Comparison of ENCODE assay signal across 8 cellular contexts in the genomic region with DNA sequence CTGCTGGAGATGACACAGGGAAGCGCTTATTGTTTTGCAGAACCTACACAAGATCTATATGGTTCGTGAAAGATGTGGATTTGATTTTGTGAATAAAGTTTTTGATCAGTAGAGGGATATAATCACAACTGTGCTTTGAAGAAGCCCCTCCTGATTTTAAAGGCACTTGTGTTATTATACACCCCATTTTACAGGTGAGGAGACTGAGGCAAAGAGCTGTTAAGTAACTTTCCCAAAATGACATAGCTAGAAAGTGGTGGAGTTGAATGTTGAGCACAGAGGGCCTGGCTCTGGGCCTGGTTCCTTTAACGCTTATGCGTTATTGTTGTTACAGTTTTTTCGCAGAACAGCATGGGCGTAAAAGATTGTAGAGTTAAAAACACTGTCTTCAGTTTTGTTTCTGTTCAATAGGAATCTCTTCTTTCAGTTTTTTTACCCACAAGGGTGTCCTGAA. TPM values are rescaled to one million over a fixed set of nuclear protein-coding genes. Genes with fewer than 3 reads are reported as not detected.
A peak's percentile ranks its signal among the peaks of the same experiment; 100 is the strongest.
DNase-seq lines count a peak whose midpoint lies in the region; FAIRE-seq and TF ChIP-seq lines count a peak whose summit lies in the region.

No MANE protein-coding gene starts in this region.

- peaks cover 8% of the 10 kb centered on the region for H4K20me1 ChIP-seq in astrocyte (ENCODE audit: insufficient read depth, low read length)

- H3K36me3 ChIP-seq in astrocyte (ENCODE audit: insufficient read depth, low read length) (no peaks in the 10 kb centered on the region), transverse colon (no peaks in the 10 kb centered on the region)

- H3K9me3 Mint-ChIP-seq in activated naive CD4-positive, alpha-beta T cell treated with anti-CD3 and anti-CD28 coated beads for 36 hours, result no peaks in the 10 kb centered on the region
- no peaks in the 10 kb centered on the region for H3K9me3 Mint-ChIP-seq in astrocyte (ENCODE audit: unreplicated experiment)

- H3K4me1 ChIP-seq in astrocyte (ENCODE audit: insufficient read depth, low read length) (peaks cover 11% of the 10 kb centered on the region), transverse colon (peaks cover 3 to 45% (median 23%) of the 10 kb centered on the region in 4 donors)

- no peak for TF ChIP-seq EP300 in transverse colon (IDR thresholded peaks at IDR 0.05; ENCODE audit: low read depth)

- H3K9me3 ChIP-seq in astrocyte (ENCODE audit: insufficient read depth, low read depth, low read length) (no peaks in the 10 kb centered on the region), transverse colon (no peaks in the 10 kb centered on the region)

- peak overlapping the region; percentile 96 for H3K4me2 ChIP-seq in astrocyte (ENCODE audit: low read length)

- H3K79me2 ChIP-seq in astrocyte (ENCODE audit: insufficient read depth, low read length), result peaks cover 43% of the 10 kb centered on the region

- H3K4me3 Mint-ChIP-seq in activated naive CD4-positive, alpha-beta T cell treated with anti-CD3 and anti-CD28 coated beads for 36 hours, result peak overlapping the region; percentile 82
- H3K4me3 Mint-ChIP-seq in astrocyte (ENCODE audit: unreplicated experiment), result peak overlapping the region; percentile 90

- no peak for TF ChIP-seq CTCF in astrocyte (IDR thresholded peaks at IDR 0.05; ENCODE audit: insufficient read depth, low read depth, low read length)
- TF ChIP-seq CTCF in lower leg skin (IDR thresholded peaks at IDR 0.05), result no peak
- no peak for TF ChIP-seq CTCF in transverse colon (IDR thresholded peaks at IDR 0.05)
- no peak for TF ChIP-seq CTCF in GM13977 (IDR thresholded peaks at IDR 0.05; ENCODE audit: extremely low read depth, insufficient read depth, missing control alignments)

- H3K9ac ChIP-seq in astrocyte (ENCODE audit: low read length), result peak overlapping the region; percentile 93

- CTCF ChIA-PET in activated naive CD4-positive, alpha-beta T cell treated with anti-CD3 and anti-CD28 coated beads for 36 hours (lab: Charles Lee), result interaction anchor here (0.5 to 2.9 kb wide), 3 partner anchors 8 to 81 kb away, joined by 3 to 9 read pairs (median 4); no protein-coding TSS in a partner anchor

- H3K27me3 ChIP-seq in astrocyte (ENCODE audit: insufficient read depth, low read length), result no peaks in the 10 kb centered on the region
- no peaks in the 10 kb centered on the region for H3K27me3 ChIP-seq in transverse colon

- H3K4me1 Mint-ChIP-seq in activated naive CD4-positive, alpha-beta T cell treated with anti-CD3 and anti-CD28 coated beads for 36 hours (ENCODE audit: low read depth), result peaks cover 29% of the 10 kb centered on the region
- H3K4me1 Mint-ChIP-seq in astrocyte (ENCODE audit: low read depth, unreplicated experiment), result peaks cover 13% of the 10 kb centered on the region

- FAIRE-seq in astrocyte (lab: Jason Lieb, UNC), result no peak

- peak overlapping the region; percentile 93 for H3K27ac Mint-ChIP-seq in activated naive CD4-positive, alpha-beta T cell treated with anti-CD3 and anti-CD28 coated beads for 36 hours
- peak overlapping the region; percentile 94 for H3K27ac Mint-ChIP-seq in astrocyte (ENCODE audit: unreplicated experiment)

- 39 to 42% methylated on average over 6 of the region's 6 CpGs for WGBS in lower leg skin, 2 donors
- WGBS in transverse colon (ENCODE audit: low coverage in 1 of 2), 2 donors, result 31 to 35% methylated on average over 6 of the region's 6 CpGs

- DNase-seq in activated naive CD4-positive, alpha-beta T cell treated with anti-CD3 and anti-CD28 coated beads for 36 hours, result no peak
- no peak for DNase-seq in activated naive CD4-positive, alpha-beta T cell (lab: John Stamatoyannopoulos, UW)
- no peak for DNase-seq in astrocyte (ENCODE audit: low read depth)
- DNase-seq in lower leg skin (ENCODE audit: low spot score in 2 of 2), result no peak
- no peak for DNase-seq in transverse colon
- DNase-seq in GM13977 (ENCODE audit: low spot score), result no peak
- no peak for DNase-seq in cerebellar nuclear complex (lab: John Stamatoyannopoulos, UW)
- DNase-seq in NOMO-1 (lab: John Stamatoyannopoulos, UW; ENCODE audit: unreplicated experiment in 2 of 2), result no peak

- H3K27me3 Mint-ChIP-seq in activated naive CD4-positive, alpha-beta T cell treated with anti-CD3 and anti-CD28 coated beads for 36 hours (ENCODE audit: low read depth), result no peaks in the 10 kb centered on the region
- no peaks in the 10 kb centered on the region for H3K27me3 Mint-ChIP-seq in astrocyte (ENCODE audit: low read depth, unreplicated experiment)

- peak overlapping the region; percentile 83 for H2AFZ ChIP-seq in astrocyte (ENCODE audit: low read depth, low read length)

- H3K36me3 Mint-ChIP-seq in activated naive CD4-positive, alpha-beta T cell treated with anti-CD3 and anti-CD28 coated beads for 36 hours (ENCODE audit: low read depth), result peaks cover 1% of the 10 kb centered on the region
- H3K36me3 Mint-ChIP-seq in astrocyte (ENCODE audit: low read depth, unreplicated experiment), result no peaks in the 10 kb centered on the region

- TF ChIP-seq POLR2A in lower leg skin (IDR thresholded peaks at IDR 0.05), result no peak
- no peak for TF ChIP-seq POLR2A in transverse colon (IDR thresholded peaks at IDR 0.05)

- peak overlapping the region; percentile 86 for H3K4me3 ChIP-seq in astrocyte (ENCODE audit: insufficient read depth, low read depth, low read length)
- peak overlapping the region; percentile 48 for H3K4me3 ChIP-seq in lower leg skin (ENCODE audit: low read depth, poor library complexity, severe bottlenecking)
- peak overlapping the region; percentile 58 to 95 (median 75) for H3K4me3 ChIP-seq in transverse colon

- intact Hi-C loops in activated naive CD4-positive, alpha-beta T cell treated with anti-CD3 and anti-CD28 coated beads for 36 hours (cut with micrococcal nuclease), result no loop called here
- intact Hi-C loops in lower leg skin (cut with DNase I; ENCODE audit: low total_unique reads), result no loop called here
- intact Hi-C loops in transverse colon (cut with DNase I; ENCODE audit: low total_unique reads), result no loop called here

- H3K27ac ChIP-seq in astrocyte (ENCODE audit: low read depth, low read length), result peak overlapping the region; percentile 79
- H3K27ac ChIP-seq in transverse colon, result peak overlapping the region; percentile 99 to 100 (median 99)

- in situ Hi-C loops in transverse colon (cut with MboI; ENCODE audit: low pct_ligation_motif_present in 1 of 4, low pct_unique_long_range_greater_than_20kb in 1 of 4, low sequenced_read_pairs in 3 of 4) (loop anchor here in 1 of 4 donors (25.0 kb wide), 1 partner anchor 236 kb away; a partner anchor contains a TSS), GM13977 (cut with MboI; ENCODE audit: low pct_unique_long_range_greater_than_20kb, low sequenced_read_pairs, unreplicated experiment) (no loop called here)

RNA-seq across cellular contexts. Expression of a gene that starts 1.4 kb away (rescaled TPM):
- 10 to 100 TPM; 13.5 to 14.2 TPM for total RNA-seq in activated naive CD4-positive, alpha-beta T cell treated with anti-CD3 and anti-CD28 coated beads for 36 hours
- total RNA-seq in astrocyte (9.7 and 10.7 TPM in 2 replicates), lower leg skin (10 to 100 TPM; 12.5 to 21.5 (median 18.2) TPM), transverse colon (10 to 100 TPM; 20.9 to 73.4 (median 33.9) TPM)
